In the genomic region with DNA sequence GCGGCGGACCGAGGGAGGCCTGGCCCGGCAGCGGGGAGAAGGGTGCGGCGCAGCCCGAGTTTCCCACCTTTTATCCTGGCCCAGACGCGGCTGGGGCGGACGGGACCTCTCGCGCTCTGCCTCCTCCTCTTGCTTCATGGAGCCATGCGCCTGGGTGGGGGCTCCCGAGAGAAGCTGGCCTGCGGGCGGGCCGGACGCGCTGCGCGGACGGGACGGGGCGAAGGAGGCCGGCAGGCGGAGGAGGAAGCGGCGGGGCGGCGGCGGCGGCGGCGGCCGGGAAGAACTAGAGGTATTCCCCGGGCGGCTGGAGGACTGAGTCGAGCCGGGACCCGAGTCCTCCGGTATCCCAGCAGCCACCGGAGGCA, we compare ENCODE assay signal across 8 cellular contexts. TPM values are rescaled to one million over a fixed set of nuclear protein-coding genes. Genes with fewer than 3 reads are reported as not detected.
DNase-seq lines count a peak whose midpoint lies in the region; ATAC-seq and TF ChIP-seq lines count a peak whose summit lies in the region.
"Not testable (repeated sequence)": the region's sequence is repeated elsewhere in the genome, so short reads cannot be mapped to it uniquely, and the experiment has no call there.
"Had no signal": no experiment of that assay in that cellular context is flagged by ENCODE, and none has a peak within 500 bp of the region (broad histone marks: within the 10 kb centered on the region; RNA-seq: fewer than 3 reads in every experiment).

No MANE protein-coding gene starts in this region.

- POLR2A ChIA-PET in activated CD8-positive, alpha-beta T cell treated with anti-CD3 and anti-CD28 coated beads for 36 hours (lab: Charles Lee) = not testable (repeated sequence)

- CTCF ChIA-PET in activated CD8-positive, alpha-beta T cell treated with anti-CD3 and anti-CD28 coated beads for 36 hours (lab: Charles Lee) = not testable (repeated sequence)

- H3K9me3 ChIP-seq in mononuclear cell (ENCODE audit: low read depth, low read length); sigmoid colon: not testable (repeated sequence)

- H3K36me3 Mint-ChIP-seq in activated CD8-positive, alpha-beta T cell treated with anti-CD3 and anti-CD28 coated beads for 36 hours (ENCODE audit: low read depth); chondrocyte (ENCODE audit: low read depth): not testable (repeated sequence)

- not testable (repeated sequence) for H3K27me3 Mint-ChIP-seq in activated CD8-positive, alpha-beta T cell treated with anti-CD3 and anti-CD28 coated beads for 36 hours; chondrocyte (ENCODE audit: low read depth)

- 0% methylated on average over 43 to 44 of the region's 44 CpGs for WGBS in sigmoid colon, 2 donors

- peak overlapping the region; percentile 61 for H3K4me3 ChIP-seq in GM12864 (ENCODE audit: low read depth, low read length)
- H3K4me3 ChIP-seq in NB4 (ENCODE audit: low read depth, low read length) = peak overlapping the region; percentile 42
- H3K4me3 ChIP-seq in mononuclear cell (ENCODE audit: low read length) = peak overlapping the region; percentile 51
- peak overlapping the region; percentile 52 to 61 (median 57) for H3K4me3 ChIP-seq in sigmoid colon

- H3K4me1 Mint-ChIP-seq in activated CD8-positive, alpha-beta T cell treated with anti-CD3 and anti-CD28 coated beads for 36 hours (ENCODE audit: low read depth) = peaks cover 27% of the 10 kb centered on the region
- H3K4me1 Mint-ChIP-seq in chondrocyte (ENCODE audit: low read depth) = peaks cover 23% of the 10 kb centered on the region

- not testable (repeated sequence) for H3K27me3 ChIP-seq in mononuclear cell (ENCODE audit: insufficient read depth, low read length); sigmoid colon

- DNase-seq in GM12864 (ENCODE audit: low read depth); activated CD8-positive, alpha-beta T cell treated with anti-CD3 and anti-CD28 coated beads for 36 hours; chondrocyte (ENCODE audit: low spot score); sigmoid colon: not testable (repeated sequence)
- DNase-seq in NB4 (ENCODE audit: low read depth) (peak; percentile 34), left cardiac atrium (peak; percentile 28)

- peak overlapping the region; percentile 75 for H3K4me3 Mint-ChIP-seq in activated CD8-positive, alpha-beta T cell treated with anti-CD3 and anti-CD28 coated beads for 36 hours
- H3K4me3 Mint-ChIP-seq in chondrocyte (ENCODE audit: unreplicated experiment) = peak overlapping the region; percentile 75

- H3K4me1 ChIP-seq in mononuclear cell (ENCODE audit: insufficient read depth, low read length) = not testable (repeated sequence)
- peaks cover 0 to 14% (median 6%) of the 10 kb centered on the region in 4 donors for H3K4me1 ChIP-seq in sigmoid colon

- intact Hi-C loops in activated CD8-positive, alpha-beta T cell treated with anti-CD3 and anti-CD28 coated beads for 36 hours (cut with micrococcal nuclease); left cardiac atrium (cut with DNase I): not testable (repeated sequence)
- intact Hi-C loops in sigmoid colon (cut with DNase I) = loop anchor here (10.0 kb wide), 1 partner anchor 99 kb away; no protein-coding TSS in a partner anchor

- peak overlapping the region; percentile 80 to 91 (median 88) for H3K27ac ChIP-seq in sigmoid colon

- H3K36me3 ChIP-seq in sigmoid colon = not testable (repeated sequence)

- TF ChIP-seq CTCF in GM12864 (IDR thresholded peaks at IDR 0.05; ENCODE audit: low read depth, low read length, missing control alignments); NB4 (IDR thresholded peaks at IDR 0.05; ENCODE audit: low read depth, low read length); activated CD8-positive, alpha-beta T cell treated with anti-CD3 and anti-CD28 coated beads for 36 hours (IDR thresholded peaks at IDR 0.05); chondrocyte (IDR thresholded peaks at IDR 0.05); sigmoid colon (IDR thresholded peaks at IDR 0.05): not testable (repeated sequence)

- TF ChIP-seq POLR2A in NB4 (IDR thresholded peaks at IDR 0.05; ENCODE audit: extremely low read depth, insufficient read length); sigmoid colon (IDR thresholded peaks at IDR 0.05): not testable (repeated sequence)

- TF ChIP-seq EP300 in sigmoid colon (IDR thresholded peaks at IDR 0.05) = not testable (repeated sequence)

- peak overlapping the region; percentile 90 for H3K27ac Mint-ChIP-seq in activated CD8-positive, alpha-beta T cell treated with anti-CD3 and anti-CD28 coated beads for 36 hours
- peak overlapping the region; percentile 86 for H3K27ac Mint-ChIP-seq in chondrocyte (ENCODE audit: unreplicated experiment)

- not testable (repeated sequence) for H3K9me3 Mint-ChIP-seq in activated CD8-positive, alpha-beta T cell treated with anti-CD3 and anti-CD28 coated beads for 36 hours; chondrocyte (ENCODE audit: low read depth)

- peak; percentile 34 for ATAC-seq in activated CD8-positive, alpha-beta T cell treated with anti-CD3 and anti-CD28 coated beads for 36 hours
- ATAC-seq in left cardiac atrium = peak in 1 of 2 donors; percentile 19

RNA-seq across cellular contexts. Expression of gene NUTM2E, which starts 0.4 kb away (rescaled TPM):
- under 1 TPM in 1 of 2 experiments, not detected in 1; 0.23 TPM for total RNA-seq in activated CD8-positive, alpha-beta T cell treated with anti-CD3 and anti-CD28 coated beads for 36 hours
- total RNA-seq in chondrocyte = 0.52 to 0.80 TPM (median 0.74 TPM) in 3 replicates
- total RNA-seq in left cardiac atrium = not detected
- total RNA-seq in mononuclear cell = 0.42 TPM
- not detected for total RNA-seq in sigmoid colon
- polyA plus RNA-seq in sigmoid colon = 1 to 10 TPM in 1 of 3 donors, not detected in 2; 1.2 TPM
- total RNA-seq: activated CD8-positive, alpha-beta memory T cell treated with anti-CD3 and anti-CD28 coated beads for 36 hours had no signal
